ENCODE assay signal across 8 cellular contexts in genomic region chr6:37820713-37821069, GRCh38. TPM values are rescaled to one million over a fixed set of nuclear protein-coding genes. Genes with fewer than 3 reads are reported as not detected.
A peak's percentile ranks its signal among the peaks of the same experiment; 100 is the strongest.
DNase-seq lines count a peak whose midpoint lies in the region; ATAC-seq and TF ChIP-seq lines count a peak whose summit lies in the region.

No MANE protein-coding gene starts in this region.

- ATAC-seq in T-helper 17 cell (no peak), HG03520 (IDR thresholded peaks at IDR 0.05; ENCODE audit: unreplicated experiment) (no peak)

- DNase-seq in GM23248 (peak; percentile 29), T-helper 17 cell (no peak), fibroblast of villous mesenchyme (ENCODE audit: low read depth) (peak; percentile 12), skeletal muscle cell (ENCODE audit: low read depth) (no peak), kidney glomerular epithelial cell (lab: John Stamatoyannopoulos, UW) (no peak), Ammon's horn (ENCODE audit: low spot score) (no peak), GDM1 (lab: John Stamatoyannopoulos, UW) (no peak)

- H3K36me3 ChIP-seq in GM23248 (ENCODE audit: low read depth) = no peaks in the 10 kb centered on the region

- H3K4me3 ChIP-seq in GM23248 = peak overlapping the region; percentile 90
- H3K4me3 ChIP-seq in fibroblast of villous mesenchyme (ENCODE audit: low read depth, low read length) = peak overlapping the region; percentile 86
- peak overlapping the region; percentile 77 for H3K4me3 ChIP-seq in skeletal muscle cell (ENCODE audit: low read depth, low read length)

- peak overlapping the region; percentile 98 for H3K4me3 Mint-ChIP-seq in T-helper 17 cell

- peak overlapping the region; percentile 20; the same call in 1 of the 2 replicates for H2AFZ ChIP-seq in GM23248

- peak overlapping the region; percentile 93 for H3K9ac ChIP-seq in GM23248

- WGBS in GM23248 (ENCODE audit: low coverage in 1 of 2, low lambda C conversion rate in 2 of 2, missing lambda C conversion rate in 2 of 2), 2 experiments = 41 to 48% methylated on average over 3 of the region's 3 CpGs

- peaks cover 46% of the 10 kb centered on the region for H3K4me1 Mint-ChIP-seq in T-helper 17 cell

- peaks cover 35% of the 10 kb centered on the region; the same call in 1 of the 2 replicates for H4K20me1 ChIP-seq in GM23248 (ENCODE audit: insufficient read depth)

- peaks cover 56% of the 10 kb centered on the region for H3K79me2 ChIP-seq in GM23248 (ENCODE audit: insufficient read depth)

- no peaks in the 10 kb centered on the region for H3K27me3 ChIP-seq in GM23248 (replicated peaks; ENCODE audit: insufficient read depth)

- peak overlapping the region; percentile 94 for H3K27ac Mint-ChIP-seq in T-helper 17 cell

- H3K27me3 Mint-ChIP-seq in T-helper 17 cell = no peaks in the 10 kb centered on the region

- TF ChIP-seq CTCF in fibroblast of villous mesenchyme (IDR thresholded peaks at IDR 0.05; ENCODE audit: insufficient read depth, low read depth, low read length) = no peak

- peaks cover 4% of the 10 kb centered on the region for H3K36me3 Mint-ChIP-seq in T-helper 17 cell (ENCODE audit: low read depth)

- H3K4me2 ChIP-seq in GM23248 (ENCODE audit: unreplicated experiment) = peak overlapping the region; percentile 80

- peaks cover 51% of the 10 kb centered on the region for H3K4me1 ChIP-seq in GM23248 (ENCODE audit: insufficient read depth)

- peaks cover 17% of the 10 kb centered on the region; the same call in 1 of the 2 replicates for H3F3A ChIP-seq in GM23248 (ENCODE audit: insufficient read depth)

- in situ Hi-C loops in GM23248 (cut with MboI) = no loop called here

- H3K9me3 ChIP-seq in GM23248 (ENCODE audit: low read depth) (no peaks in the 10 kb centered on the region), T-helper 17 cell (ENCODE audit: control insufficient read depth, low read length, poor library complexity, severe bottlenecking) (no peaks in the 10 kb centered on the region)

- H3K9me2 ChIP-seq in GM23248 (ENCODE audit: insufficient read depth) = no peaks in the 10 kb centered on the region; the same call in 1 of the 2 replicates

- peak overlapping the region; percentile 98 for H3K27ac ChIP-seq in GM23248

RNA-seq across cellular contexts. Expression of gene ZFAND3, which starts 1.2 kb away (rescaled TPM):
- total RNA-seq in GM23248 (2014; rRNA removed; shearing (Covaris generic)) = 27.1 and 27.5 TPM in 2 replicates
- polyA plus RNA-seq in GM23248 (2016; fragmentation: Nextera tagmentation; extraction: Ambion mirVana) = 37.1 and 40.0 TPM in 2 replicates
- 10 to 100 TPM; 48.6 to 61.0 TPM for total RNA-seq in T-helper 17 cell
- 17.7 and 20.3 TPM in 2 replicates for total RNA-seq in fibroblast of villous mesenchyme

Comparison
In these comparisons a context has a peak if more than half of its experiments do, and no peak if none do; other contexts are left out.
1. DNase-seq: peak in GM23248 (single experiment) and fibroblast of villous mesenchyme (single experiment); none in T-helper 17 cell (0 of 3), skeletal muscle cell (single experiment), kidney glomerular epithelial cell (single experiment), Ammon's horn (single experiment) and GDM1 (single experiment).
2. Peak in every context shown above with its lines, with median percentiles within 50 percentile points of each other: H3K4me3 ChIP-seq.